35 cellular contexts compared by ENCODE assay signal in the genomic region with DNA sequence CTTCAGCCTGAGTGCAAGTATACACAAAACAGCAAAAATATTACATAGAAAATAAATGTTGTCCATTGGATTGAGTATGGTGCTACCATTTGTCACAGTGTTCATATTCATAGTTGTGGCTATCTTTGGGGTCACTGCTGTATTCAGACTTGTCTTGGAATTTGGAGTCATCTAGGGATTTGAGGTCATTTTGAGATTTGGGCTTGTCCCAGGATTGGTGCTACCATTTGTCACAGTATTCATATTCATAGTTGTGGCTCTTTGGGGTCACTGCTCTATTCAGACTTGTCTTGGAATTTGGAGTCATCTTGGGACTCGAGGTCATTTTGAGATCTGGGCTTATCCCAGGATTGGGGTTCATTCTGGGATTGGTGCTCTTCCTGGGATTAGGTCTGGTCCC.
"Had no signal": no experiment of that assay in that cellular context is flagged by ENCODE, and none has a peak within 500 bp of the region (broad histone marks: within the 10 kb centered on the region; RNA-seq: fewer than 3 reads in every experiment).

No MANE protein-coding gene starts in this region.

- H3K4me3 Mint-ChIP-seq: activated CD4-positive, alpha-beta memory T cell treated with anti-CD3 and anti-CD28 coated beads for 36 hours; activated CD4-positive, alpha-beta T cell treated with anti-CD3 and anti-CD28 coated beads for 36 hours; activated CD4-positive, alpha-beta T cell treated with anti-CD3 and anti-CD28 coated beads, Interleukin-2, amount 10 ng/mL, durations not matched to agents 24 days and 14 days; activated CD8-positive, alpha-beta memory T cell treated with anti-CD3 and anti-CD28 coated beads, Interleukin-2, amount 10 ng/mL, durations not matched to agents 7 days and 5 days; activated CD8-positive, alpha-beta T cell treated with anti-CD3 and anti-CD28 coated beads, Interleukin-2, amount 10 ng/mL, durations not matched to agents 7 days and 5 days; activated naive CD4-positive, alpha-beta T cell treated with anti-CD3 and anti-CD28 coated beads for 36 hours; activated naive CD4-positive, alpha-beta T cell treated with anti-CD3 and anti-CD28 coated beads, Interleukin-2, amount 50 U/mL, for 24 hours; activated naive CD8-positive, alpha-beta T cell treated with anti-CD3 and anti-CD28 coated beads for 36 hours; activated naive CD8-positive, alpha-beta T cell treated with anti-CD3 and anti-CD28 coated beads, Interleukin-2, amount 50 U/mL, for 24 hours; activated T-helper 1 cell treated with anti-CD3 and anti-CD28 coated beads, Interleukin-12 subunit alpha, Interleukin-12 subunit beta, Interleukin-2, Interleukin-4 antibody, amounts not matched to agents 30 ng/mL and 10 ng/mL and 1 ng/mL, durations not matched to agents 14 hours and 24 hours and 36 hours; brain; T-helper 17 cell; T-helper 2 cell treated with Interferon-gamma antibody and Interleukin-4, amounts not matched to agents 5 μg/mL and 100 μg/mL, for 36 hours had no signal

- H3K27ac Mint-ChIP-seq: activated CD4-positive, alpha-beta memory T cell treated with anti-CD3 and anti-CD28 coated beads for 36 hours; activated CD4-positive, alpha-beta T cell treated with anti-CD3 and anti-CD28 coated beads for 36 hours; activated CD4-positive, alpha-beta T cell treated with anti-CD3 and anti-CD28 coated beads, Interleukin-2, amount 10 ng/mL, durations not matched to agents 24 days and 14 days; activated CD8-positive, alpha-beta memory T cell treated with anti-CD3 and anti-CD28 coated beads, Interleukin-2, amount 10 ng/mL, durations not matched to agents 7 days and 5 days; activated CD8-positive, alpha-beta T cell treated with anti-CD3 and anti-CD28 coated beads, Interleukin-2, amount 10 ng/mL, durations not matched to agents 7 days and 5 days; activated naive CD4-positive, alpha-beta T cell treated with anti-CD3 and anti-CD28 coated beads for 36 hours; activated naive CD4-positive, alpha-beta T cell treated with anti-CD3 and anti-CD28 coated beads, Interleukin-2, amount 50 U/mL, for 24 hours; activated naive CD8-positive, alpha-beta T cell treated with anti-CD3 and anti-CD28 coated beads for 36 hours; activated naive CD8-positive, alpha-beta T cell treated with anti-CD3 and anti-CD28 coated beads, Interleukin-2, amount 50 U/mL, for 24 hours; activated T-helper 1 cell treated with anti-CD3 and anti-CD28 coated beads, Interleukin-12 subunit alpha, Interleukin-12 subunit beta, Interleukin-2, Interleukin-4 antibody, amounts not matched to agents 30 ng/mL and 10 ng/mL and 1 ng/mL, durations not matched to agents 14 hours and 24 hours and 36 hours; activated T-helper 2 cell treated with anti-CD3 and anti-CD28 coated beads, Interferon-gamma antibody, Interleukin-2, Interleukin-4, amounts not matched to agents 10 μg/mL and 5 μg/mL and 100 μg/mL, durations not matched to agents 14 hours and 24 hours and 36 hours; T-helper 17 cell; T-helper 2 cell treated with Interferon-gamma antibody and Interleukin-4, amounts not matched to agents 5 μg/mL and 100 μg/mL, for 36 hours had no signal

- H3K4me1 Mint-ChIP-seq: activated CD4-positive, alpha-beta T cell treated with anti-CD3 and anti-CD28 coated beads for 36 hours; activated CD8-positive, alpha-beta memory T cell treated with anti-CD3 and anti-CD28 coated beads, Interleukin-2, amount 10 ng/mL, durations not matched to agents 7 days and 5 days; activated naive CD4-positive, alpha-beta T cell treated with anti-CD3 and anti-CD28 coated beads, Interleukin-2, amount 50 U/mL, for 24 hours had no signal

- ATAC-seq: activated CD4-positive, alpha-beta T cell treated with anti-CD3 and anti-CD28 coated beads for 36 hours; activated CD8-positive, alpha-beta memory T cell treated with anti-CD3 and anti-CD28 coated beads, Interleukin-2, amount 10 ng/mL, durations not matched to agents 7 days and 5 days; activated CD8-positive, alpha-beta T cell treated with anti-CD3 and anti-CD28 coated beads, Interleukin-2, amount 10 ng/mL, durations not matched to agents 7 days and 5 days; activated naive CD8-positive, alpha-beta T cell treated with anti-CD3 and anti-CD28 coated beads, Interleukin-2, amount 50 U/mL, for 24 hours; gastroesophageal sphincter; T-helper 17 cell had no signal

- H3K4me1 ChIP-seq: colonic mucosa had no signal

- H3K4me3 ChIP-seq: adrenal gland, ascending aorta, breast epithelium, cardiac muscle cell, colonic mucosa, dorsolateral prefrontal cortex, esophagus squamous epithelium, gastroesophageal sphincter had no signal

- H3K27ac ChIP-seq: adrenal gland, ascending aorta, breast epithelium, cardiac muscle cell, colonic mucosa, gastroesophageal sphincter had no signal

- H3K27me3 Mint-ChIP-seq: activated CD4-positive, alpha-beta memory T cell treated with anti-CD3 and anti-CD28 coated beads for 36 hours; activated CD4-positive, alpha-beta T cell treated with anti-CD3 and anti-CD28 coated beads for 36 hours; activated CD4-positive, alpha-beta T cell treated with anti-CD3 and anti-CD28 coated beads, Interleukin-2, amount 10 ng/mL, durations not matched to agents 24 days and 14 days; activated CD8-positive, alpha-beta memory T cell treated with anti-CD3 and anti-CD28 coated beads, Interleukin-2, amount 10 ng/mL, durations not matched to agents 7 days and 5 days; activated naive CD4-positive, alpha-beta T cell treated with anti-CD3 and anti-CD28 coated beads, Interleukin-2, amount 50 U/mL, for 24 hours; activated naive CD8-positive, alpha-beta T cell treated with anti-CD3 and anti-CD28 coated beads for 36 hours; activated naive CD8-positive, alpha-beta T cell treated with anti-CD3 and anti-CD28 coated beads, Interleukin-2, amount 50 U/mL, for 24 hours; brain; T-helper 17 cell had no signal

- H3K9me3 ChIP-seq: adrenal gland, ascending aorta, breast epithelium, colonic mucosa, esophagus squamous epithelium, gastroesophageal sphincter had no signal

- H3K9me3 Mint-ChIP-seq: activated CD4-positive, alpha-beta memory T cell treated with anti-CD3 and anti-CD28 coated beads for 36 hours; activated CD4-positive, alpha-beta T cell treated with anti-CD3 and anti-CD28 coated beads, Interleukin-2, amount 10 ng/mL, durations not matched to agents 24 days and 14 days; activated naive CD4-positive, alpha-beta T cell treated with anti-CD3 and anti-CD28 coated beads for 36 hours; activated naive CD4-positive, alpha-beta T cell treated with anti-CD3 and anti-CD28 coated beads, Interleukin-2, amount 50 U/mL, for 24 hours; activated naive CD8-positive, alpha-beta T cell treated with anti-CD3 and anti-CD28 coated beads for 36 hours; activated naive CD8-positive, alpha-beta T cell treated with anti-CD3 and anti-CD28 coated beads, Interleukin-2, amount 50 U/mL, for 24 hours; activated T-helper 1 cell treated with anti-CD3 and anti-CD28 coated beads, Interleukin-12 subunit alpha, Interleukin-12 subunit beta, Interleukin-2, Interleukin-4 antibody, amounts not matched to agents 30 ng/mL and 10 ng/mL and 1 ng/mL, durations not matched to agents 14 hours and 24 hours and 36 hours; activated T-helper 2 cell treated with anti-CD3 and anti-CD28 coated beads, Interferon-gamma antibody, Interleukin-2, Interleukin-4, amounts not matched to agents 10 μg/mL and 5 μg/mL and 100 μg/mL, durations not matched to agents 14 hours and 24 hours and 36 hours; brain; T-helper 2 cell treated with Interferon-gamma antibody and Interleukin-4, amounts not matched to agents 5 μg/mL and 100 μg/mL, for 36 hours had no signal

- DNase-seq: activated CD4-positive, alpha-beta memory T cell treated with anti-CD3 and anti-CD28 coated beads for 36 hours; activated CD4-positive, alpha-beta T cell treated with anti-CD3 and anti-CD28 coated beads for 36 hours; activated CD4-positive, alpha-beta T cell treated with anti-CD3 and anti-CD28 coated beads, Interleukin-2, amount 10 ng/mL, durations not matched to agents 24 days and 14 days; activated CD4-positive, CD25-positive, alpha-beta regulatory T cell; activated CD4-positive, CD25-positive, alpha-beta regulatory T cell treated with anti-CD3 and anti-CD28 coated beads, Interleukin-2, amount 50 U/mL, for 72 hours; activated CD8-positive, alpha-beta memory T cell treated with anti-CD3 and anti-CD28 coated beads, Interleukin-2, amount 10 ng/mL, durations not matched to agents 7 days and 5 days; activated CD8-positive, alpha-beta memory T cell treated with anti-CD3 and anti-CD28 coated beads, Interleukin-2, amount 50 U/mL, for 4 hours; activated CD8-positive, alpha-beta T cell treated with anti-CD3 and anti-CD28 coated beads, Interleukin-2, amount 10 ng/mL, durations not matched to agents 7 days and 5 days; activated effector memory CD4-positive, alpha-beta T cell treated with anti-CD3 and anti-CD28 coated beads, Interleukin-2, amount 50 U/mL, for 16 hours; activated naive CD4-positive, alpha-beta T cell treated with anti-CD3 and anti-CD28 coated beads for 36 hours; activated naive CD8-positive, alpha-beta T cell treated with anti-CD3 and anti-CD28 coated beads for 36 hours; activated naive CD8-positive, alpha-beta T cell treated with anti-CD3 and anti-CD28 coated beads, Interleukin-2, amount 50 U/mL, for 24 hours; activated T-cell treated with anti-CD3 and anti-CD28 coated beads, Interleukin-2, amount 50 U/mL, for 1 hour; activated T-cell treated with anti-CD3 and anti-CD28 coated beads, Interleukin-2, amount 50 U/mL, for 48 hours; adrenal gland; central memory CD4-positive, alpha-beta T cell; cerebellar nuclear complex; colonic mucosa; dorsolateral prefrontal cortex; effector memory CD4-positive, alpha-beta T cell; esophagus squamous epithelium; foreskin melanocyte; head of caudate nucleus; T-helper 1 cell; T-helper 17 cell; T1000 had no signal

- H3K27me3 ChIP-seq: adrenal gland, ascending aorta, breast epithelium, cardiac muscle cell, colonic mucosa, dorsolateral prefrontal cortex, esophagus squamous epithelium, gastroesophageal sphincter had no signal

- H3K36me3 ChIP-seq: breast epithelium, colonic mucosa had no signal
